In genomic region chr4:141706445-141706844, GRCh38 we compare ENCODE assay signal across 27 cellular contexts.
DNase-seq lines count a peak whose midpoint lies in the region; ATAC-seq, FAIRE-seq and TF ChIP-seq lines count a peak whose summit lies in the region.
"Had no signal": no experiment of that assay in that cellular context is flagged by ENCODE, and none has a peak within 500 bp of the region (broad histone marks: within the 10 kb centered on the region; RNA-seq: fewer than 3 reads in every experiment).

No MANE protein-coding gene starts in this region.

- no peak overlapping the region for H3K27ac ChIP-seq in coronary artery
- H3K27ac ChIP-seq: dorsolateral prefrontal cortex, esophagus squamous epithelium, foreskin keratinocyte, KMS-11, PC-9, tibial artery had no signal

- TF ChIP-seq CTCF in coronary artery (IDR thresholded peaks at IDR 0.05): no peak

- peaks cover 22% of the 10 kb centered on the region for H3K4me1 Mint-ChIP-seq in memory B cell
- H3K4me1 Mint-ChIP-seq: H9 had no signal

- no peak for DNase-seq in GM12892 (ENCODE audit: insufficient read length)
- DNase-seq in memory B cell (ENCODE audit: low spot score in 2 of 2): no peak
- no peak for DNase-seq in NCI-H2227 (lab: John Stamatoyannopoulos, UW; ENCODE audit: unreplicated experiment)
- no peak for DNase-seq in coronary artery (ENCODE audit: low spot score)
- DNase-seq in ureter (ENCODE audit: low spot score): no peak
- DNase-seq: activated CD4-positive, alpha-beta T cell treated with anti-CD3 and anti-CD28 coated beads, Interleukin-2, amount 50 U/mL, for 48 hours; activated naive CD4-positive, alpha-beta T cell; activated T-cell treated with anti-CD3 and anti-CD28 coated beads, Interleukin-2, amount 50 U/mL, for 72 hours; AML-193; dorsolateral prefrontal cortex; esophagus squamous epithelium; foreskin keratinocyte; H9; NCI-H1930; NCI-H526; PC-9; Right ventricle myocardium superior; stimulated activated CD4-positive, alpha-beta T cell treated with anti-CD3 and anti-CD28 coated beads, Interleukin-4, amount 100 ng/mL, for 1 hour; tibial artery had no signal

- H3K36me3 Mint-ChIP-seq in memory B cell: peaks cover 5% of the 10 kb centered on the region

- H3K27me3 Mint-ChIP-seq in memory B cell: no peaks in the 10 kb centered on the region

- FAIRE-seq in GM12892 (lab: Jason Lieb, UNC): peak; percentile 9
- FAIRE-seq: GM12891 had no signal

- peaks cover 4% of the 10 kb centered on the region for H3K9me3 Mint-ChIP-seq in memory B cell

- H3K4me3 ChIP-seq in coronary artery: no peak overlapping the region
- H3K4me3 ChIP-seq: dorsolateral prefrontal cortex, esophagus squamous epithelium, lung, PC-9, tibial artery had no signal

- peak overlapping the region; percentile 76 for H3K27ac Mint-ChIP-seq in memory B cell
- H3K27ac Mint-ChIP-seq: activated T-cell treated with anti-CD3 and anti-CD28 coated beads, Interleukin-2, amount 50 U/mL, for 72 hours; H9; nephron had no signal

- TF ChIP-seq POLR2A in GM12892 (IDR thresholded peaks at IDR 0.05; ENCODE audit: low read depth, low read length): no peak

- no peak overlapping the region for H3K4me3 Mint-ChIP-seq in memory B cell
- H3K4me3 Mint-ChIP-seq: activated T-cell treated with anti-CD3 and anti-CD28 coated beads, Interleukin-2, amount 50 U/mL, for 72 hours; H9; nephron had no signal

- ATAC-seq in GM21619 (IDR thresholded peaks at IDR 0.05; ENCODE audit: unreplicated experiment): peak; percentile 6
- peak; percentile 2 for ATAC-seq in HG03378 (IDR thresholded peaks at IDR 0.05; ENCODE audit: unreplicated experiment)
- ATAC-seq in memory B cell (ENCODE audit: low read depth): peak; percentile 37
- ATAC-seq in GM21360 (IDR thresholded peaks at IDR 0.05; ENCODE audit: unreplicated experiment): no peak
- ATAC-seq: activated CD4-positive, CD25-positive, alpha-beta regulatory T cell treated with anti-CD3 and anti-CD28 coated beads, Interleukin-2, amount 50 U/mL, for 24 hours; activated T-cell treated with anti-CD3 and anti-CD28 coated beads, Interleukin-2, amount 50 U/mL, for 72 hours; foreskin keratinocyte had no signal
